1 cellular context compared by ENCODE assay signal in genomic region chr15:32828507-32829186, GRCh38.
TF ChIP-seq lines count a peak whose summit lies in the region.

No MANE protein-coding gene starts in this region.

TF ChIP-seq in HEK293, 187 proteins besides CTCF, POLR2A, EP300 and RAD21 (continued from another document and continues in another):
- TF ChIP-seq ZBTB49 (tag by site-specific recombination; IDR thresholded peaks at IDR 0.05; ENCODE audit: low read depth) (no peak), PATZ1 (tag by site-specific recombination; IDR thresholded peaks at IDR 0.05) (no peak), ZNF776 (tag by site-specific recombination; IDR thresholded peaks at IDR 0.05; ENCODE audit: borderline replicate concordance) (no peak), ZNF114 (tag by site-specific recombination; IDR thresholded peaks at IDR 0.05) (no peak), GLI2 (tag by site-specific recombination; IDR thresholded peaks at IDR 0.05; ENCODE audit: borderline replicate concordance, low read depth) (no peak), ZNF416 (tag by site-specific recombination; IDR thresholded peaks at IDR 0.05) (no peak), ZNF140 (tag by site-specific recombination; IDR thresholded peaks at IDR 0.05) (no peak), ZNF510 (tag by site-specific recombination; IDR thresholded peaks at IDR 0.05; ENCODE audit: insufficient replicate concordance) (no peak), KLF7 (tag by site-specific recombination; IDR thresholded peaks at IDR 0.05; ENCODE audit: borderline replicate concordance) (no peak), REPIN1 (tag by site-specific recombination; IDR thresholded peaks at IDR 0.05; ENCODE audit: low read depth) (no peak), GLIS1 (tag by site-specific recombination; IDR thresholded peaks at IDR 0.05) (no peak), ZNF138 (tag by site-specific recombination; IDR thresholded peaks at IDR 0.05; ENCODE audit: borderline replicate concordance) (no peak), ZBTB1 (tag by site-specific recombination; IDR thresholded peaks at IDR 0.05) (no peak), KLF1 (tag by site-specific recombination; IDR thresholded peaks at IDR 0.05) (no peak), ZBTB21 (tag by site-specific recombination; IDR thresholded peaks at IDR 0.05) (no peak), MZF1 (tag by site-specific recombination; IDR thresholded peaks at IDR 0.05; ENCODE audit: borderline replicate concordance) (peak; percentile 78), OSR2 (tag by site-specific recombination; IDR thresholded peaks at IDR 0.05) (peak; percentile 71; the same call in 1 of the 2 replicates), ZFP69B (tag by site-specific recombination; IDR thresholded peaks at IDR 0.05) (no peak), AEBP2 (tag by site-specific recombination; IDR thresholded peaks at IDR 0.05; ENCODE audit: borderline replicate concordance) (no peak), GLIS2 (tag by site-specific recombination; IDR thresholded peaks at IDR 0.05) (no peak), ZBTB44 (tag by site-specific recombination; IDR thresholded peaks at IDR 0.05) (peak; percentile 86), ZNF202 (tag by site-specific recombination; IDR thresholded peaks at IDR 0.05; ENCODE audit: borderline replicate concordance) (no peak), BCL11A (tag by site-specific recombination; IDR thresholded peaks at IDR 0.05; ENCODE audit: low read depth) (no peak), ZNF514 (tag by site-specific recombination; IDR thresholded peaks at IDR 0.05) (no peak), PRDM10 (tag by site-specific recombination; IDR thresholded peaks at IDR 0.05) (no peak), OVOL3 (tag by site-specific recombination; IDR thresholded peaks at IDR 0.05) (0 out of 2 replicates have a peak, but pooled peaks have one; percentile 15), ZNF133 (tag by site-specific recombination; IDR thresholded peaks at IDR 0.05) (no peak), ZNF777 (tag by site-specific recombination; IDR thresholded peaks at IDR 0.05; ENCODE audit: borderline replicate concordance) (no peak), ATF2 (tag by site-specific recombination; IDR thresholded peaks at IDR 0.05; ENCODE audit: low read depth) (no peak), ZNF239 (tag by site-specific recombination; IDR thresholded peaks at IDR 0.05) (no peak), PRDM1 (tag by site-specific recombination; IDR thresholded peaks at IDR 0.05) (no peak), ZNF366 (tag by site-specific recombination; conservative IDR thresholded peaks at IDR 0.05) (no peak), SP2 (tag by site-specific recombination; IDR thresholded peaks at IDR 0.05) (no peak), ZBTB11 (tag by site-specific recombination; conservative IDR thresholded peaks at IDR 0.05; ENCODE audit: low read depth) (no peak), ZNF704 (tag by site-specific recombination; IDR thresholded peaks at IDR 0.05) (no peak), ZNF626 (tag by site-specific recombination; IDR thresholded peaks at IDR 0.05) (no peak), ZSCAN4 (tag by site-specific recombination; IDR thresholded peaks at IDR 0.05) (no peak), ZNF596 (tag by site-specific recombination; IDR thresholded peaks at IDR 0.05) (no peak), ZNF174 (tag by site-specific recombination; IDR thresholded peaks at IDR 0.05) (no peak), ZNF18 (tag by site-specific recombination; IDR thresholded peaks at IDR 0.05) (no peak)
